ENCODE assay signal across 8 cellular contexts in genomic region chr12:27523305-27523641, GRCh38. TPM values are rescaled to one million over a fixed set of nuclear protein-coding genes. Genes with fewer than 3 reads are reported as not detected.
A peak's percentile ranks its signal among the peaks of the same experiment; 100 is the strongest.
DNase-seq lines count a peak whose midpoint lies in the region; ATAC-seq, FAIRE-seq and TF ChIP-seq lines count a peak whose summit lies in the region.

No MANE protein-coding gene starts in this region.

- POLR2A ChIA-PET in K562 (lab: Yijun Ruan, JAX): interaction anchor here (0.7 to 1.4 kb wide), 3 partner anchors 8 to 110 kb away, joined by 3 read pairs; no protein-coding TSS in a partner anchor

- CTCF ChIA-PET in K562 (lab: Yijun Ruan, JAX; ENCODE audit: low intra/inter-chr PET ratio): no interaction called here

- TF ChIP-seq RAD21 in K562 (CRISPR knock-in tag; conservative IDR thresholded peaks at IDR 0.05 in 1 of 2, IDR thresholded peaks at IDR 0.05 in 1 of 2): no peak

- no peak for TF ChIP-seq EP300 in K562 (IDR thresholded peaks at IDR 0.05; ENCODE audit: low read length)

- peaks cover 26% of the 10 kb centered on the region for H3K4me1 ChIP-seq in BE2C
- peaks cover 9 to 14% of the 10 kb centered on the region in 2 experiments for H3K4me1 ChIP-seq in K562 (replicated peaks in 1 of 2; ENCODE audit: control insufficient read depth in 2 of 2, insufficient read depth in 2 of 2, low read length in 2 of 2)

- TF ChIP-seq CTCF in BE2C (IDR thresholded peaks at IDR 0.05; ENCODE audit: low read depth, low read length) (no peak), K562 (IDR thresholded peaks at IDR 0.05 in 2 of 3, conservative IDR thresholded peaks at IDR 0.05 in 1 of 3; ENCODE audit: insufficient read depth in 2 of 3, low read depth in 1 of 3, low read length in 3 of 3) (no peak), mesothelial cell of epicardium (IDR thresholded peaks at IDR 0.05; ENCODE audit: unreplicated experiment) (no peak)

- H3K27me3 ChIP-seq in BE2C (no peaks in the 10 kb centered on the region), K562 (ENCODE audit: control insufficient read depth in 2 of 2, insufficient read depth in 2 of 2, low read length in 2 of 2) (peaks cover 10 to 20% of the 10 kb centered on the region in 2 experiments; a peak in 4 of 5 replicates)

- intact Hi-C loops in K562 (cut with micrococcal nuclease): no loop called here

- H3K36me3 ChIP-seq in BE2C (no peaks in the 10 kb centered on the region; the same call in 1 of the 2 replicates), K562 (ENCODE audit: control insufficient read depth, insufficient read depth, low read length) (no peaks in the 10 kb centered on the region)

- H3K4me3 ChIP-seq in BE2C (ENCODE audit: low read depth, low read length): peak overlapping the region; percentile 83
- H3K4me3 ChIP-seq in K562: peak overlapping the region; percentile 65

- no peaks in the 10 kb centered on the region for H3K27me3 Mint-ChIP-seq in mesothelial cell of epicardium (ENCODE audit: low read depth)

- no peaks in the 10 kb centered on the region for H3K9me3 Mint-ChIP-seq in mesothelial cell of epicardium

- H3K79me2 ChIP-seq in K562 (ENCODE audit: control insufficient read depth, insufficient read depth, low read length): no peaks in the 10 kb centered on the region

- no peaks in the 10 kb centered on the region for H3K9me1 ChIP-seq in K562 (ENCODE audit: control insufficient read depth, insufficient read depth, low read length)

- peak overlapping the region; percentile 87 for H3K4me2 ChIP-seq in K562 (ENCODE audit: insufficient read depth, low read length)

- ATAC-seq in GM19035 (IDR thresholded peaks at IDR 0.05; ENCODE audit: unreplicated experiment): peak; percentile 20
- peak; percentile 3 for ATAC-seq in HG03521 (IDR thresholded peaks at IDR 0.05; ENCODE audit: unreplicated experiment)
- ATAC-seq in K562: no peak

- H3K27ac ChIP-seq in K562 (ENCODE audit: extremely low read depth, low read depth, low read length): peak overlapping the region; percentile 31; the same call in 1 of the 3 replicates

- H2AFZ ChIP-seq in K562 (ENCODE audit: low read depth, low read length): peak overlapping the region; percentile 94

- H3K27ac Mint-ChIP-seq in mesothelial cell of epicardium: peak overlapping the region; percentile 91

- H4K20me1 ChIP-seq in K562 (replicated peaks; ENCODE audit: control insufficient read depth, insufficient read depth, low read length): no peaks in the 10 kb centered on the region

- H3K9me3 ChIP-seq in BE2C (no peaks in the 10 kb centered on the region), K562 (replicated peaks; ENCODE audit: control insufficient read depth, insufficient read depth, low read depth, low read length) (no peaks in the 10 kb centered on the region)

- H3K9ac ChIP-seq in K562 (ENCODE audit: insufficient read depth in 1 of 2, low read depth in 2 of 2, low read length in 2 of 2): peak overlapping the region; percentile 60 to 90; a peak in 3 of 4 replicates

- FAIRE-seq in K562 (lab: Jason Lieb, UNC): no peak

- peaks cover 62% of the 10 kb centered on the region for H3K4me1 Mint-ChIP-seq in mesothelial cell of epicardium

- TF ChIP-seq POLR2A in K562 (conservative IDR thresholded peaks at IDR 0.05): no peak

- DNase-seq in BE2C (no peak), K562 (ENCODE audit: extremely low read depth in 1 of 4, low spot score in 3 of 4) (peak in 2 of 4 experiments; percentile 7 to 8), mesothelial cell of epicardium (ENCODE audit: low spot score in 2 of 2, unreplicated experiment in 2 of 2) (no peak), cerebellar nuclear complex (lab: John Stamatoyannopoulos, UW) (no peak), HK-2 (ENCODE audit: unreplicated experiment) (no peak), NCI-H1417 (lab: John Stamatoyannopoulos, UW) (no peak)

- 5% methylated on average over 6 of the region's 6 CpGs for WGBS in K562 (ENCODE audit: insufficient coverage, low coverage, missing lambda C conversion rate)

- in situ Hi-C loops in K562 (cut with MboI): no loop called here

- H3K36me3 Mint-ChIP-seq in mesothelial cell of epicardium: no peaks in the 10 kb centered on the region

- peak overlapping the region; percentile 78 for H3K4me3 Mint-ChIP-seq in mesothelial cell of epicardium

- TSS peak; percentile 95 for BruUV-seq in K562 (replicated peaks; lab: Mats Ljungman, UMichigan)

TF ChIP-seq in K562, 482 proteins besides CTCF, POLR2A, EP300 and RAD21 (continues in another document):
- TF ChIP-seq ETS1 (conservative IDR thresholded peaks at IDR 0.05; ENCODE audit: control insufficient read depth, low read depth, low read length) (no peak), ID3 (CRISPR knock-in tag; IDR thresholded peaks at IDR 0.05) (no peak), ID3 (tag; IDR thresholded peaks at IDR 0.05) (0 out of 2 replicates have a peak, but pooled peaks have one; percentile 29), CC2D1A (IDR thresholded peaks at IDR 0.05) (no peak), ZNF274 (IDR thresholded peaks at IDR 0.05; ENCODE audit: borderline replicate concordance, low read depth, low read length) (no peak), E2F6 (IDR thresholded peaks at IDR 0.05; ENCODE audit: borderline replicate concordance in 1 of 2, extremely low read depth in 1 of 2, insufficient read depth in 1 of 2, insufficient read length in 1 of 2, low read depth in 1 of 2, low read length in 1 of 2, poor library complexity in 1 of 2, severe bottlenecking in 1 of 2) (peak in 1 of 2 experiments; percentile 7), LCOR (CRISPR knock-in tag; IDR thresholded peaks at IDR 0.05) (peak; percentile 40; the same call in 1 of the 2 replicates)

RNA-seq across cellular contexts. Expression of gene PPFIBP1, which starts 0.7 kb away (rescaled TPM):
- polyA plus RNA-seq in BE2C (2012; ENCODE audit: insufficient read depth, insufficient read length, low read depth): 18.4 TPM
- total RNA-seq in K562 (2011; cell fraction: chromatin; rRNA removed; ENCODE audit: low replicate concordance): 6.9 and 13.8 TPM in 2 replicates
- total RNA-seq in K562 (2011; cell fraction: nucleolus; rRNA removed): 2.0 and 3.2 TPM in 2 replicates
- 5.1 and 5.3 TPM in 2 replicates for total RNA-seq in K562 (2011; cell fraction: nucleoplasm; rRNA removed)
- total RNA-seq in K562 (2014; rRNA removed) (2.9 and 3.5 TPM in 2 replicates), K562 (2014; rRNA removed; fragmentation: Illumina TruSeq; extraction: Trizol) (2.2 TPM in 2 replicates), K562 (2015; rRNA removed; fragmentation: Illumina TruSeq; extraction: Trizol) (1.8 and 1.9 TPM in 2 replicates), K562 (2021) (3.5 and 3.6 TPM in 2 replicates), mesothelial cell of epicardium (101 to 105 TPM (median 102 TPM) in 3 replicates)
- polyA plus RNA-seq in K562 (2011; rRNA removed) (0.95 and 2.9 TPM in 2 replicates), K562 (2014; fragmentation: Illumina TruSeq; extraction: Trizol) (1.7 and 1.8 TPM in 2 replicates), K562 (2014; fragmentation: Nextera tagmentation; extraction: Ambion mirVana) (under 1 TPM; 0.46 to 0.59 TPM), K562 (2014; rRNA removed) (1.2 and 2.9 TPM in 2 replicates)
- 0.47 and 0.78 TPM in 2 replicates for polyA plus RNA-seq in K562 (2011; cell fraction: cytosol; rRNA removed)
- polyA plus RNA-seq in K562 (2011; cell fraction: nucleus; rRNA removed): 1.4 and 3.0 TPM in 2 replicates
- 1.9 and 2.0 TPM in 2 replicates for polyA plus RNA-seq in K562 (2012)
- 4.5 and 4.7 TPM in 2 replicates for polyA minus RNA-seq in K562 (2011; rRNA and poly(A)+ RNA removed)
- 0.55 and 1.7 TPM in 2 replicates for polyA minus RNA-seq in K562 (2011; cell fraction: cytosol; rRNA and poly(A)+ RNA removed)
- polyA minus RNA-seq in K562 (2011; cell fraction: nucleus; rRNA and poly(A)+ RNA removed): 3.9 and 4.2 TPM in 2 replicates
